In the genomic region with DNA sequence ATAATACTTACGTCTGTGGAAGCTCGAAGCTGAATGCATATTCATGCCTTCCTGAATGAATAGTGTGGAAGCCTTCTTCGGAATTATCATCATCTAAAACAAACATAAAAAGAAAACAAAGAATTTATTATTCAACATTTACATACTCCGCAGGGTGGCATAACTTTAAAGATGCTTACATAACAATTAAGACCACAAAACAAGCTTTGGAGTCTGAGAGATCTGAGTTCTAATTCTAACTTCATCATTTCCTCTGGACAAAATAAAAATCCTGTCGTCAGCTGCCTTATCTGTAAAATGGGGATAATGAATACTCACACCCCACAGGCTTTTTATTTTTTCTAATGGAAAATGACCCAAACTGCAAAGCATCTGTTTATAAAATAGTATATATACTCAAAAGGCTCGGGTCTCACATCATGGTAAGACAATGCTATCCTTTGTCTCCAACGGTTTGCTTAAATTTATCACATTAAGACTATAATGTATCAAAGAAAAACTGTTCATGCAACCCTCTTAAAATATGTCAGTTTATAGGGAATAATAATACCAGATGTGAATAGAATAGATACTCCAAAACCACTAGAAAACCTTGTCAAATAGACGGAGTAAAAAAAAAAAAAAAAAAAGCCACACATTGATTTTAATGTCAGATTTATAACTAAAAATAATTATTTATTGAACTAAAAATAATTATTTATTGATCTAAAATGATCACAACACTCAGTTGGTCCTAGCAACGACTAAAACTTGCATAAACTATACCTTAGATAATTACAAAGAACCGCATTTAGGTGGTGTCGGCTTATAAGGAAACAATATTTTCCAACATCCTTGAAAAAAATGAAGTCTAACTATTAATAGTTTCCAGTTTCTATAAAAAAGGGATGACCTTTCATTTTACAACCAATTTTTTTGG, we compare ENCODE assay signal across 8 cellular contexts.
DNase-seq lines count a peak whose midpoint lies in the region; ATAC-seq and TF ChIP-seq lines count a peak whose summit lies in the region.

No MANE protein-coding gene starts in this region.

- H3K4me3 ChIP-seq in NB4 (ENCODE audit: low read depth, low read length) (peak overlapping the region; percentile 83), coronary artery (peak overlapping the region; percentile 83)

- POLR2A ChIA-PET in HEK293T (lab: Yijun Ruan, JAX), result interaction anchor here (1.0 to 2.1 kb wide), 5 partner anchors 7 to 290 kb away, joined by 3 to 38 read pairs (median 6); no protein-coding TSS in a partner anchor

- ATAC-seq in GM21360 (IDR thresholded peaks at IDR 0.05; ENCODE audit: unreplicated experiment) (no peak), GM21825 (IDR thresholded peaks at IDR 0.05; ENCODE audit: unreplicated experiment) (no peak)

- no peak for TF ChIP-seq POLR2A in NB4 (IDR thresholded peaks at IDR 0.05; ENCODE audit: extremely low read depth, insufficient read length)

- H3K4me1 Mint-ChIP-seq in nephron progenitor cell, result peaks cover 34% of the 10 kb centered on the region

- peak overlapping the region; percentile 97 for H3K27ac ChIP-seq in coronary artery

- DNase-seq in DMS53 treated with DMSO at 0.1 percent for 48 hours (lab: John Stamatoyannopoulos, UW; ENCODE audit: unreplicated experiment), result peak; percentile 16
- peak; percentile 24 for DNase-seq in NB4 (ENCODE audit: low read depth)
- DNase-seq in coronary artery (ENCODE audit: low spot score), result no peak
- DNase-seq in nephron progenitor cell, result no peak
- DNase-seq in HEK293T (ENCODE audit: extremely low spot score), result no peak
- DNase-seq in kidney tubule cell (ENCODE audit: low spot score), result no peak

- TF ChIP-seq CTCF in NB4 (IDR thresholded peaks at IDR 0.05; ENCODE audit: low read depth, low read length) (no peak), coronary artery (IDR thresholded peaks at IDR 0.05) (no peak), nephron progenitor cell (IDR thresholded peaks at IDR 0.05) (no peak)

- H3K27ac Mint-ChIP-seq in nephron progenitor cell, result peak overlapping the region; percentile 100

- H3K27me3 Mint-ChIP-seq in nephron progenitor cell (ENCODE audit: low read depth, poor library complexity), result no peaks in the 10 kb centered on the region

- H3K9me3 Mint-ChIP-seq in nephron progenitor cell, result no peaks in the 10 kb centered on the region

- peaks cover 51% of the 10 kb centered on the region for H3K36me3 Mint-ChIP-seq in nephron progenitor cell (ENCODE audit: low read depth)

- CTCF ChIA-PET in HEK293T (lab: Yijun Ruan, JAX), result interaction anchor here (0.6 to 1.2 kb wide), 4 partner anchors 60 to 447 kb away, joined by 3 to 6 read pairs (median 4); no protein-coding TSS in a partner anchor

- peak overlapping the region; percentile 96 for H3K4me3 Mint-ChIP-seq in nephron progenitor cell

TF ChIP-seq in HEK293T, 16 proteins besides CTCF, POLR2A, EP300 and RAD21:
- no peak for TF ChIP-seq ELF4 (IDR thresholded peaks at IDR 0.05)
- TF ChIP-seq FOXK2 (IDR thresholded peaks at IDR 0.05), result no peak
- no peak for TF ChIP-seq FOXM1 (IDR thresholded peaks at IDR 0.05; ENCODE audit: borderline replicate concordance)
- TF ChIP-seq LEF1 (IDR thresholded peaks at IDR 0.05; ENCODE audit: borderline replicate concordance), result no peak
- no peak for TF ChIP-seq TARDBP (IDR thresholded peaks at IDR 0.05)
- no peak for TF ChIP-seq SUZ12 (IDR thresholded peaks at IDR 0.05)
- no peak for TF ChIP-seq ZNF384 (IDR thresholded peaks at IDR 0.05)
- no peak for TF ChIP-seq HDGF (IDR thresholded peaks at IDR 0.05; ENCODE audit: borderline replicate concordance)
- TF ChIP-seq BHLHE40 (IDR thresholded peaks at IDR 0.05; ENCODE audit: borderline replicate concordance), result no peak
- no peak for TF ChIP-seq L3MBTL2 (conservative IDR thresholded peaks at IDR 0.05)
- no peak for TF ChIP-seq NFRKB (IDR thresholded peaks at IDR 0.05)
- TF ChIP-seq, protein P1, sequence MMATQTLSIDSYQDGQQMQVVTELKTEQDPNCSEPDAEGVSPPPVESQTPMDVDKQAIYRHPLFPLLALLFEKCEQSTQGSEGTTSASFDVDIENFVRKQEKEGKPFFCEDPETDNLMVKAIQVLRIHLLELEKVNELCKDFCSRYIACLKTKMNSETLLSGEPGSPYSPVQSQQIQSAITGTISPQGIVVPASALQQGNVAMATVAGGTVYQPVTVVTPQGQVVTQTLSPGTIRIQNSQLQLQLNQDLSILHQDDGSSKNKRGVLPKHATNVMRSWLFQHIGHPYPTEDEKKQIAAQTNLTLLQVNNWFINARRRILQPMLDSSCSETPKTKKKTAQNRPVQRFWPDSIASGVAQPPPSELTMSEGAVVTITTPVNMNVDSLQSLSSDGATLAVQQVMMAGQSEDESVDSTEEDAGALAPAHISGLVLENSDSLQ (IDR thresholded peaks at IDR 0.05), result no peak
- TF ChIP-seq FOXA1 (IDR thresholded peaks at IDR 0.05), result no peak
- TF ChIP-seq SP1 (IDR thresholded peaks at IDR 0.05), result no peak
- no peak for TF ChIP-seq CTBP1 (IDR thresholded peaks at IDR 0.05; ENCODE audit: borderline replicate concordance)
- TF ChIP-seq ARNT (IDR thresholded peaks at IDR 0.05), result no peak
TF ChIP-seq in HEK293T: peak in this region for 0.

Comparison
In these comparisons a context has a peak if more than half of its experiments do, and no peak if none do; other contexts are left out.
1. DNase-seq: peak in DMS53 treated with DMSO at 0.1 percent for 48 hours (single experiment) and NB4 (single experiment); none in coronary artery (single experiment), nephron progenitor cell (single experiment), HEK293T (single experiment) and kidney tubule cell (single experiment).